22 cellular contexts compared by ENCODE assay signal in the genomic region with DNA sequence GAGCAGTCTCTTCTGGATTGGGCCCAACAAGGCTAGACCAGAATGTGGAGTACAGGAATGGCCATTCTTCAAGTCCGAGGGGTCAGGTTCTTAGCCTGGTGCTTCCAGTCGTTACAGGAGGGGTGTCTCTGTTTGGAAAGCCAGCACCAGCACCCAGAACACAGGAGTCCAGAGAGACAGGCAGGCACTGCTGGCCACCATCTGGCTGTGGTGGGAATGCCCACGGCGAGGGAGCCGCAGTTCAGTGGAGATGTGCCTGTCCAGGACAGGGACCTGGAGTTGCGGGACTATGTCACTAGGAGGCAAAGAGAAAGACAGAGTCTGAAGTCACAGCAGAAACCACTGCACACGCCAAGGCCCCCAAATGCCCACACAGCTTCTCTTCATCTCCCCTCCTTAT.
"Had no signal": no experiment of that assay in that cellular context is flagged by ENCODE, and none has a peak within 500 bp of the region (broad histone marks: within the 10 kb centered on the region; RNA-seq: fewer than 3 reads in every experiment).

No MANE protein-coding gene starts in this region.

- H3K9ac ChIP-seq: neural progenitor cell had no signal

- H3K27ac Mint-ChIP-seq: activated B cell treated with CpG ODN at 0.5 μM for 24 hours; activated CD4-positive, alpha-beta memory T cell treated with anti-CD3 and anti-CD28 coated beads, Interleukin-2, amount 10 ng/mL, durations not matched to agents 7 days and 5 days; activated CD4-positive, alpha-beta T cell treated with anti-CD3 and anti-CD28 coated beads for 36 hours; activated naive CD4-positive, alpha-beta T cell treated with anti-CD3 and anti-CD28 coated beads, Interleukin-2, amount 10 ng/mL, durations not matched to agents 7 days and 5 days; activated T-cell treated with anti-CD3 and anti-CD28 coated beads, Interleukin-2, amount 50 U/mL, for 72 hours; brain; neural progenitor cell had no signal

- ATAC-seq: activated CD4-positive, alpha-beta T cell treated with anti-CD3 and anti-CD28 coated beads for 36 hours; activated T-cell treated with anti-CD3 and anti-CD28 coated beads, Interleukin-2, amount 50 U/mL, for 72 hours; esophagus mucosa; stimulated activated naive CD8-positive, alpha-beta T cell treated with anti-CD3 and anti-CD28 coated beads, Interleukin-15, Interleukin-2, amounts not matched to agents 100 U/mL and 50 U/mL, for 24 hours had no signal

- H3K4me1 ChIP-seq: neural progenitor cell, prostate gland had no signal

- H3K9me3 ChIP-seq: ovary, prostate gland had no signal

- H3K9me3 Mint-ChIP-seq: activated CD4-positive, alpha-beta memory T cell treated with anti-CD3 and anti-CD28 coated beads, Interleukin-2, amount 10 ng/mL, durations not matched to agents 7 days and 5 days; activated naive CD4-positive, alpha-beta T cell treated with anti-CD3 and anti-CD28 coated beads, Interleukin-2, amount 10 ng/mL, durations not matched to agents 7 days and 5 days; activated T-cell treated with anti-CD3 and anti-CD28 coated beads, Interleukin-2, amount 50 U/mL, for 72 hours; neural progenitor cell had no signal

- H3K27me3 Mint-ChIP-seq: activated B cell treated with CpG ODN at 0.5 μM for 24 hours; activated CD4-positive, alpha-beta memory T cell treated with anti-CD3 and anti-CD28 coated beads, Interleukin-2, amount 10 ng/mL, durations not matched to agents 7 days and 5 days; activated CD4-positive, alpha-beta T cell treated with anti-CD3 and anti-CD28 coated beads for 36 hours; activated naive CD4-positive, alpha-beta T cell treated with anti-CD3 and anti-CD28 coated beads, Interleukin-2, amount 10 ng/mL, durations not matched to agents 7 days and 5 days; naive B cell had no signal

- FAIRE-seq: endothelial cell of umbilical vein, kidney had no signal

- H3K36me3 Mint-ChIP-seq: brain, naive B cell, neural progenitor cell had no signal

- H3K4me2 ChIP-seq: neural progenitor cell had no signal

- DNase-seq: activated B cell treated with CpG ODN at 0.5 μM for 24 hours; activated CD4-positive, alpha-beta memory T cell treated with anti-CD3 and anti-CD28 coated beads, Interleukin-2, amount 10 ng/mL, durations not matched to agents 7 days and 5 days; activated CD4-positive, alpha-beta T cell treated with anti-CD3 and anti-CD28 coated beads for 36 hours; activated effector memory CD4-positive, alpha-beta T cell treated with anti-CD3 and anti-CD28 coated beads, Interleukin-2, amount 50 U/mL, for 16 hours; activated naive CD4-positive, alpha-beta T cell treated with anti-CD3 and anti-CD28 coated beads, Interleukin-2, amount 10 ng/mL, durations not matched to agents 7 days and 5 days; activated T-cell treated with anti-CD3 and anti-CD28 coated beads, Interleukin-2, amount 50 U/mL, for 72 hours; aorta; caudate nucleus; dermis blood vessel endothelial cell; effector CD8-positive, alpha-beta T cell; foreskin melanocyte; kidney; naive B cell; ovary; stimulated activated CD4-positive, alpha-beta T cell treated with anti-CD3 and anti-CD28 coated beads, Interleukin-4, amount 100 ng/mL, for 4 hours; stimulated activated naive CD8-positive, alpha-beta T cell treated with anti-CD3 and anti-CD28 coated beads, Interleukin-15, Interleukin-2, amounts not matched to agents 100 U/mL and 50 U/mL, for 24 hours had no signal

- H3K4me3 Mint-ChIP-seq: activated B cell treated with CpG ODN at 0.5 μM for 24 hours; activated CD4-positive, alpha-beta memory T cell treated with anti-CD3 and anti-CD28 coated beads, Interleukin-2, amount 10 ng/mL, durations not matched to agents 7 days and 5 days; activated CD4-positive, alpha-beta T cell treated with anti-CD3 and anti-CD28 coated beads for 36 hours; activated naive CD4-positive, alpha-beta T cell treated with anti-CD3 and anti-CD28 coated beads, Interleukin-2, amount 10 ng/mL, durations not matched to agents 7 days and 5 days; activated T-cell treated with anti-CD3 and anti-CD28 coated beads, Interleukin-2, amount 50 U/mL, for 72 hours; brain; naive B cell; neural progenitor cell had no signal

- H3K27ac ChIP-seq: neural progenitor cell, ovary, prostate gland had no signal

- H3K4me1 Mint-ChIP-seq: brain, neural progenitor cell had no signal

- H3K27me3 ChIP-seq: neural progenitor cell, ovary had no signal

- H2AFZ ChIP-seq: neural progenitor cell had no signal

- H3K36me3 ChIP-seq: neural progenitor cell, ovary, prostate gland had no signal

- H3K4me3 ChIP-seq: lung, neural progenitor cell, ovary, prostate gland had no signal
